15 cellular contexts compared by ENCODE assay signal in the genomic region with DNA sequence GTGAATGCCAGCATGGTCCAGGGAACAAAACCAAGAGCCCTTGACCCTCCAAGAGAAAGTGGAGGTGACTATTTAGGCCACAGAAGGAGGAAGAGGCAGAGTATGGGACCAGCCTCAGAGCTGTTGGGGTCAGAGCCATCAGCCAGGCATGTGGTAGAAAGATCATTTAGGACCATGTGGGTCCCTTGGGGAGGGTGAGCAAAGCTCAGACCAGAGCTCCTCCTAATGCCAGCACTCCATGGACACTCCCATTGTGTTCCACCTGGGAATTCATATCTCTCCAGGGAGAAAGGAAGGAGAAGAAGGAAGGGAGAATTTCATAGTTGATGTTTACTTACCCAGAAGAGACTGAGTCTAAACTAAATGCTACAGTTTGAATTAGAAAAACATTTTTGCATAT.
DNase-seq lines count a peak whose midpoint lies in the region; FAIRE-seq and TF ChIP-seq lines count a peak whose summit lies in the region.
"Had no signal": no experiment of that assay in that cellular context is flagged by ENCODE, and none has a peak within 500 bp of the region (broad histone marks: within the 10 kb centered on the region; RNA-seq: fewer than 3 reads in every experiment).

No MANE protein-coding gene starts in this region.

- peak overlapping the region; percentile 11 for H3K27ac ChIP-seq in keratinocyte (ENCODE audit: control insufficient read depth, insufficient read depth, low read length)
- H3K27ac ChIP-seq: KMS-11, SJSA1 had no signal

- peaks cover 15% of the 10 kb centered on the region for H3K4me1 Mint-ChIP-seq in chondrocyte (ENCODE audit: low read depth)

- H3K36me3 Mint-ChIP-seq in chondrocyte (ENCODE audit: low read depth) = no peaks in the 10 kb centered on the region
- H3K36me3 Mint-ChIP-seq: CD4-positive, alpha-beta memory T cell had no signal

- no peaks in the 10 kb centered on the region for H3K9me3 ChIP-seq in keratinocyte (ENCODE audit: control insufficient read depth, low read depth, low read length)
- H3K9me3 ChIP-seq: SJSA1 had no signal

- no peaks in the 10 kb centered on the region for H4K20me1 ChIP-seq in keratinocyte (ENCODE audit: control insufficient read depth, extremely low read depth, insufficient read depth, low read length)

- H3K27me3 ChIP-seq in keratinocyte (ENCODE audit: control insufficient read depth, extremely low read depth, insufficient read depth, low read length) = no peaks in the 10 kb centered on the region
- H3K27me3 ChIP-seq: SJSA1 had no signal

- dilution Hi-C loops in keratinocyte (cut with MboI; ENCODE audit: extremely low pct_ligation_motif_present, low sequenced_read_pairs) = no loop called here

- no peaks in the 10 kb centered on the region for H3K36me3 ChIP-seq in keratinocyte (ENCODE audit: control insufficient read depth in 2 of 2, extremely low read depth in 1 of 2, insufficient read depth in 2 of 2, low read length in 2 of 2)
- H3K36me3 ChIP-seq: SJSA1 had no signal

- H3K27me3 Mint-ChIP-seq in chondrocyte (ENCODE audit: low read depth) = no peaks in the 10 kb centered on the region

- no peak for FAIRE-seq in keratinocyte (lab: Jason Lieb, UNC)

- H3K9ac ChIP-seq in keratinocyte (ENCODE audit: control insufficient read depth, extremely low read depth, insufficient read depth, low read length) = no peak overlapping the region
- H3K9ac ChIP-seq: KMS-11 had no signal

- peak overlapping the region; percentile 87 for H2AFZ ChIP-seq in keratinocyte (ENCODE audit: control insufficient read depth, low read length)

- DNase-seq in AG08395 (ENCODE audit: low spot score) (peak; percentile 20), LHCN-M2 (ENCODE audit: low read depth) (peak; percentile 68), chondrocyte (ENCODE audit: low spot score) (no peak), keratinocyte (ENCODE audit: low read depth, low spot score) (no peak), C1 segment of cervical spinal cord (lab: John Stamatoyannopoulos, UW) (no peak), NCI-H2029 treated with DMSO at 0.1 percent for 48 hours (lab: John Stamatoyannopoulos, UW) (no peak)
- DNase-seq in activated CD4-positive, alpha-beta T cell treated with anti-CD3 and anti-CD28 coated beads, Interleukin-2, amount 50 U/mL, for 1 hour = no peak
- DNase-seq: CD4-positive, alpha-beta memory T cell; DND-41; GF-D8; NCI-H1417; NCI-H2029; NCI-H510A treated with DMSO at 0.1 percent for 48 hours had no signal

- no peaks in the 10 kb centered on the region for H3K79me2 ChIP-seq in keratinocyte (ENCODE audit: control insufficient read depth, insufficient read depth, low read length)

- H3K9me1 ChIP-seq in keratinocyte (ENCODE audit: control insufficient read depth, extremely low read depth, insufficient read depth, low read length) = peaks cover 3% of the 10 kb centered on the region

- peak overlapping the region; percentile 49 for H3K27ac Mint-ChIP-seq in chondrocyte (ENCODE audit: unreplicated experiment)

- H3K9me3 Mint-ChIP-seq in chondrocyte (ENCODE audit: low read depth) = peaks cover 1% of the 10 kb centered on the region

- H3K4me2 ChIP-seq in keratinocyte (ENCODE audit: control insufficient read depth, extremely low read depth, insufficient read depth, low read depth, low read length) = peak overlapping the region; percentile 62
- H3K4me2 ChIP-seq: KMS-11 had no signal

- TF ChIP-seq CTCF in chondrocyte (IDR thresholded peaks at IDR 0.05) (no peak), keratinocyte (optimal IDR thresholded peaks at IDR 0.05 in 1 of 3, IDR thresholded peaks at IDR 0.05 in 1 of 3, conservative IDR thresholded peaks at IDR 0.05 in 1 of 3; ENCODE audit: extremely low read depth in 1 of 3, insufficient read depth in 2 of 3, low read length in 3 of 3) (no peak)

- peak overlapping the region in 1 of 3 experiments; percentile 19 for H3K4me3 ChIP-seq in keratinocyte (ENCODE audit: control insufficient read depth in 2 of 3, extremely low read depth in 1 of 3, insufficient read depth in 2 of 3, low read depth in 1 of 3, low read length in 3 of 3)
- H3K4me3 ChIP-seq: SJSA1 had no signal

- H3K4me3 Mint-ChIP-seq in chondrocyte (ENCODE audit: unreplicated experiment) = no peak overlapping the region
- H3K4me3 Mint-ChIP-seq: CD4-positive, alpha-beta memory T cell had no signal

- peaks cover 25% of the 10 kb centered on the region for H3K4me1 ChIP-seq in keratinocyte (ENCODE audit: control insufficient read depth, extremely low read depth, insufficient read depth, low read length)

Comparison
In these comparisons a context has a peak if more than half of its experiments do, and no peak if none do; other contexts are left out.
1. DNase-seq: peak in AG08395 (single experiment) and LHCN-M2 (single experiment); none in chondrocyte (single experiment), keratinocyte (single experiment), C1 segment of cervical spinal cord (0 of 14), NCI-H2029 treated with DMSO at 0.1 percent for 48 hours (single experiment) and activated CD4-positive, alpha-beta T cell treated with anti-CD3 and anti-CD28 coated beads, Interleukin-2, amount 50 U/mL, for 1 hour (single experiment).